In genomic region chr6:170164271-170164900, GRCh38 we compare ENCODE assay signal across 14 cellular contexts.
A peak's percentile ranks its signal among the peaks of the same experiment; 100 is the strongest.
DNase-seq lines count a peak whose midpoint lies in the region; ATAC-seq and TF ChIP-seq lines count a peak whose summit lies in the region.
"Had no signal": no experiment of that assay in that cellular context is flagged by ENCODE, and none has a peak within 500 bp of the region (broad histone marks: within the 10 kb centered on the region; RNA-seq: fewer than 3 reads in every experiment).

No MANE protein-coding gene starts in this region.

- no peak overlapping the region for H3T11ph ChIP-seq in H9 (ENCODE audit: low read length)

- no peak overlapping the region for H2AK5ac ChIP-seq in H9 (ENCODE audit: insufficient read length, low read length)

- peaks cover 0 to 3% of the 10 kb centered on the region in 2 experiments; a peak in 1 of 4 replicates for H3K4me1 Mint-ChIP-seq in H9
- peaks cover 9% of the 10 kb centered on the region for H3K4me1 Mint-ChIP-seq in chondrocyte (ENCODE audit: low read depth)
- H3K4me1 Mint-ChIP-seq in nephron: peaks cover 40% of the 10 kb centered on the region
- H3K4me1 Mint-ChIP-seq in effector memory CD8-positive, alpha-beta T cell (ENCODE audit: low read depth in 2 of 2): peaks cover 9 to 13% of the 10 kb centered on the region in 2 donors
- peaks cover 4% of the 10 kb centered on the region for H3K4me1 Mint-ChIP-seq in activated T-cell treated with anti-CD3 and anti-CD28 coated beads, Interleukin-2, amount 50 U/mL, for 24 hours (ENCODE audit: low read depth)

- no peak overlapping the region for H4K5ac ChIP-seq in H9 (ENCODE audit: insufficient read length, low read depth, low read length)

- no peaks in the 10 kb centered on the region for H3K4me1 ChIP-seq in H9 (ENCODE audit: insufficient read depth, low read length)
- peaks cover 0 to 7% (median 0%) of the 10 kb centered on the region in 6 donors for H3K4me1 ChIP-seq in spleen
- H3K4me1 ChIP-seq in tibial nerve: peaks cover 0 to 5% (median 1%) of the 10 kb centered on the region in 4 donors
- H3K4me1 ChIP-seq: HAP-1 had no signal

- H3K56ac ChIP-seq in H9 (ENCODE audit: insufficient read length, low read depth, low read length): no peak overlapping the region

- TF ChIP-seq CTCF in H9 (conservative IDR thresholded peaks at IDR 0.05): no peak
- no peak for TF ChIP-seq CTCF in chondrocyte (IDR thresholded peaks at IDR 0.05)
- TF ChIP-seq CTCF in nephron (IDR thresholded peaks at IDR 0.05; ENCODE audit: unreplicated experiment in 3 of 3): no peak
- no peak for TF ChIP-seq CTCF in spleen (IDR thresholded peaks at IDR 0.05 in 8 of 11, conservative IDR thresholded peaks at IDR 0.05 in 3 of 11)
- no peak for TF ChIP-seq CTCF in tibial nerve (IDR thresholded peaks at IDR 0.05)

- TF ChIP-seq EP300 in tibial nerve (IDR thresholded peaks at IDR 0.05): no peak

- H3K4ac ChIP-seq in H9 (ENCODE audit: low read depth, low read length): no peak overlapping the region

- no peak overlapping the region for H2BK120ac ChIP-seq in H9 (ENCODE audit: low read depth, low read length, poor library complexity, severe bottlenecking)

- no CpG with 5 or more reads among the region's 21 CpGs for WGBS in H9 (ENCODE audit: extremely low coverage, insufficient read length, low lambda C conversion rate)
- WGBS in spleen, 5 donors: 84 to 90% (median 86%) methylated on average over 21 of the region's 21 CpGs
- 81 to 84% methylated on average over 19 to 21 of the region's 21 CpGs for WGBS in tibial nerve, 2 donors

- H3K36me3 ChIP-seq in spleen (no peaks in the 10 kb centered on the region), tibial nerve (no peaks in the 10 kb centered on the region)
- H3K36me3 ChIP-seq: HAP-1 had no signal

- H3K4me3 ChIP-seq in spleen (no peak overlapping the region), tibial nerve (no peak overlapping the region)
- H3K4me3 ChIP-seq: HAP-1 had no signal

- H3K27ac Mint-ChIP-seq in H9 (no peak overlapping the region; a peak in 1 of 7 replicates), chondrocyte (ENCODE audit: unreplicated experiment) (no peak overlapping the region), nephron (peak overlapping the region; percentile 32 to 82 (median 77))
- peak overlapping the region in 1 of 2 donors; percentile 21 for H3K27ac Mint-ChIP-seq in effector memory CD8-positive, alpha-beta T cell
- H3K27ac Mint-ChIP-seq in activated T-cell treated with anti-CD3 and anti-CD28 coated beads, Interleukin-2, amount 50 U/mL, for 24 hours: no peak overlapping the region
- H3K27ac Mint-ChIP-seq: CD4-positive, alpha-beta T cell had no signal

- no peak overlapping the region for H4K8ac ChIP-seq in H9 (replicated peaks; ENCODE audit: insufficient read length, low read depth, low read length)

- no peaks in the 10 kb centered on the region for H4K20me1 ChIP-seq in H9 (ENCODE audit: control insufficient read depth, insufficient read depth, insufficient read length)

- H2BK12ac ChIP-seq in H9 (ENCODE audit: insufficient read length, low read depth, low read length): no peak overlapping the region

- TF ChIP-seq POLR2A in spleen (IDR thresholded peaks at IDR 0.05) (no peak), tibial nerve (IDR thresholded peaks at IDR 0.05) (no peak)

- peak overlapping the region; percentile 11 for H3K18ac ChIP-seq in H9 (ENCODE audit: insufficient read length, low read depth, low read length)

- H3K4me3 Mint-ChIP-seq in H9 (no peak overlapping the region), chondrocyte (ENCODE audit: unreplicated experiment) (no peak overlapping the region), nephron (no peak overlapping the region)
- H3K4me3 Mint-ChIP-seq in effector memory CD8-positive, alpha-beta T cell: no peak overlapping the region
- H3K4me3 Mint-ChIP-seq in activated T-cell treated with anti-CD3 and anti-CD28 coated beads, Interleukin-2, amount 50 U/mL, for 24 hours: no peak overlapping the region
- H3K4me3 Mint-ChIP-seq: CD4-positive, alpha-beta T cell had no signal

- no peak overlapping the region for H4K91ac ChIP-seq in H9 (ENCODE audit: insufficient read length, low read depth, low read length)

- H3K27me3 Mint-ChIP-seq in H9 (ENCODE audit: low read depth) (no peaks in the 10 kb centered on the region; the same call in none of the 2 replicates), chondrocyte (ENCODE audit: low read depth) (peaks cover 11% of the 10 kb centered on the region), nephron (ENCODE audit: low read depth) (peaks cover 29% of the 10 kb centered on the region)
- peaks cover 17 to 32% of the 10 kb centered on the region in 2 donors for H3K27me3 Mint-ChIP-seq in effector memory CD8-positive, alpha-beta T cell
- peaks cover 4% of the 10 kb centered on the region for H3K27me3 Mint-ChIP-seq in activated T-cell treated with anti-CD3 and anti-CD28 coated beads, Interleukin-2, amount 50 U/mL, for 24 hours
- H3K27me3 Mint-ChIP-seq: CD4-positive, alpha-beta T cell had no signal

- no peak for DNase-seq in H9
- DNase-seq in chondrocyte (ENCODE audit: low spot score): peak; percentile 82
- DNase-seq in spleen: peak; percentile 67
- DNase-seq in effector memory CD8-positive, alpha-beta T cell: no peak
- no peak for DNase-seq in activated T-cell treated with anti-CD3 and anti-CD28 coated beads, Interleukin-2, amount 50 U/mL, for 24 hours
- no peak for DNase-seq in tibial nerve (ENCODE audit: low spot score in 2 of 2)
- DNase-seq: CD4-positive, alpha-beta T cell; NCI-H187; NCI-H69; NK-92 treated with Interleukin-12 subunit alpha and Interleukin-12 subunit beta, amount 100 ng/mL, for 24 hours; RPMI8226 had no signal

- H3K14ac ChIP-seq in H9 (ENCODE audit: insufficient read depth, low read length): no peak overlapping the region

- H2BK15ac ChIP-seq in H9 (ENCODE audit: low read depth, low read length): no peak overlapping the region

- H3K23ac ChIP-seq in H9 (ENCODE audit: insufficient read length, low read depth, low read length): no peak overlapping the region

- H3K23me2 ChIP-seq in H9 (ENCODE audit: insufficient read length, low read depth, low read length, poor library complexity, severe bottlenecking): no peaks in the 10 kb centered on the region

- H3K27me3 ChIP-seq in H9 (ENCODE audit: insufficient read depth, low read length) (no peaks in the 10 kb centered on the region), spleen (replicated peaks in 1 of 7) (peaks cover 0 to 35% (median 0%) of the 10 kb centered on the region in 7 donors), tibial nerve (no peaks in the 10 kb centered on the region)

- intact Hi-C loops in spleen (cut with DNase I; ENCODE audit: low total_unique reads): no loop called here

- H3K9me3 ChIP-seq in H9 (ENCODE audit: control insufficient read depth, low read depth, low read length): peaks cover 7% of the 10 kb centered on the region
- H3K9me3 ChIP-seq in spleen: peaks cover 0 to 14% (median 0%) of the 10 kb centered on the region in 8 donors
- peaks cover 0 to 2% (median 0%) of the 10 kb centered on the region in 4 donors for H3K9me3 ChIP-seq in tibial nerve
- H3K9me3 ChIP-seq: HAP-1 had no signal

- no peak overlapping the region for H2AFZ ChIP-seq in H9 (ENCODE audit: low read length)

- H3K27ac ChIP-seq in H9 (ENCODE audit: insufficient read length, low read depth, low read length): no peak overlapping the region
- H3K27ac ChIP-seq in spleen: no peak overlapping the region
- no peak overlapping the region for H3K27ac ChIP-seq in tibial nerve

- no peak overlapping the region for H2BK5ac ChIP-seq in H9 (ENCODE audit: insufficient read length, low read length)

- H3K4me2 ChIP-seq in H9 (ENCODE audit: insufficient read depth, insufficient read length, low read length): no peak overlapping the region

- no peak overlapping the region for H3K9ac ChIP-seq in H9 (ENCODE audit: extremely low read depth, insufficient read length, low read length)

- H3K79me2 ChIP-seq in H9 (ENCODE audit: insufficient read depth, low read length): no peaks in the 10 kb centered on the region

- no peaks in the 10 kb centered on the region for H3K79me1 ChIP-seq in H9 (ENCODE audit: insufficient read depth, low read depth, low read length, poor library complexity, severe bottlenecking)

- no peak for ATAC-seq in effector memory CD8-positive, alpha-beta T cell (replicated peaks)
- ATAC-seq in HG03469 (IDR thresholded peaks at IDR 0.05; ENCODE audit: unreplicated experiment): no peak

- H3K9me3 Mint-ChIP-seq in H9: peaks cover 20 to 30% of the 10 kb centered on the region in 2 experiments
- no peaks in the 10 kb centered on the region for H3K9me3 Mint-ChIP-seq in chondrocyte (ENCODE audit: low read depth)
- H3K9me3 Mint-ChIP-seq in nephron: peaks cover 5% of the 10 kb centered on the region
- no peaks in the 10 kb centered on the region for H3K9me3 Mint-ChIP-seq in effector memory CD8-positive, alpha-beta T cell
- H3K9me3 Mint-ChIP-seq in activated T-cell treated with anti-CD3 and anti-CD28 coated beads, Interleukin-2, amount 50 U/mL, for 24 hours: no peaks in the 10 kb centered on the region
- H3K9me3 Mint-ChIP-seq: CD4-positive, alpha-beta T cell had no signal

- no peak overlapping the region for H2BK20ac ChIP-seq in H9 (ENCODE audit: low read depth, low read length, poor library complexity, severe bottlenecking)

- H3K36me3 Mint-ChIP-seq in H9 (ENCODE audit: insufficient read depth in 1 of 3, low read depth in 3 of 3) (peaks cover 0 to 13% (median 7%) of the 10 kb centered on the region in 3 experiments; a peak in 5 of 7 replicates), chondrocyte (ENCODE audit: low read depth) (peaks cover 5% of the 10 kb centered on the region), nephron (ENCODE audit: low read depth) (no peaks in the 10 kb centered on the region)
- H3K36me3 Mint-ChIP-seq in effector memory CD8-positive, alpha-beta T cell (ENCODE audit: insufficient read depth): no peaks in the 10 kb centered on the region
- no peaks in the 10 kb centered on the region for H3K36me3 Mint-ChIP-seq in activated T-cell treated with anti-CD3 and anti-CD28 coated beads, Interleukin-2, amount 50 U/mL, for 24 hours (ENCODE audit: low read depth)

Comparison
In these comparisons a context has a peak if more than half of its experiments do, and no peak if none do; other contexts are left out.
1. DNase-seq: peak in chondrocyte (single experiment) and spleen (single experiment); none in H9 (single experiment), effector memory CD8-positive, alpha-beta T cell (0 of 3), activated T-cell treated with anti-CD3 and anti-CD28 coated beads, Interleukin-2, amount 50 U/mL, for 24 hours (single experiment) and tibial nerve (0 of 2).
2. H3K27ac Mint-ChIP-seq: peak in nephron (3 of 3); none in H9 (0 of 3), chondrocyte (single experiment) and activated T-cell treated with anti-CD3 and anti-CD28 coated beads, Interleukin-2, amount 50 U/mL, for 24 hours (single experiment).